In the genomic region with DNA sequence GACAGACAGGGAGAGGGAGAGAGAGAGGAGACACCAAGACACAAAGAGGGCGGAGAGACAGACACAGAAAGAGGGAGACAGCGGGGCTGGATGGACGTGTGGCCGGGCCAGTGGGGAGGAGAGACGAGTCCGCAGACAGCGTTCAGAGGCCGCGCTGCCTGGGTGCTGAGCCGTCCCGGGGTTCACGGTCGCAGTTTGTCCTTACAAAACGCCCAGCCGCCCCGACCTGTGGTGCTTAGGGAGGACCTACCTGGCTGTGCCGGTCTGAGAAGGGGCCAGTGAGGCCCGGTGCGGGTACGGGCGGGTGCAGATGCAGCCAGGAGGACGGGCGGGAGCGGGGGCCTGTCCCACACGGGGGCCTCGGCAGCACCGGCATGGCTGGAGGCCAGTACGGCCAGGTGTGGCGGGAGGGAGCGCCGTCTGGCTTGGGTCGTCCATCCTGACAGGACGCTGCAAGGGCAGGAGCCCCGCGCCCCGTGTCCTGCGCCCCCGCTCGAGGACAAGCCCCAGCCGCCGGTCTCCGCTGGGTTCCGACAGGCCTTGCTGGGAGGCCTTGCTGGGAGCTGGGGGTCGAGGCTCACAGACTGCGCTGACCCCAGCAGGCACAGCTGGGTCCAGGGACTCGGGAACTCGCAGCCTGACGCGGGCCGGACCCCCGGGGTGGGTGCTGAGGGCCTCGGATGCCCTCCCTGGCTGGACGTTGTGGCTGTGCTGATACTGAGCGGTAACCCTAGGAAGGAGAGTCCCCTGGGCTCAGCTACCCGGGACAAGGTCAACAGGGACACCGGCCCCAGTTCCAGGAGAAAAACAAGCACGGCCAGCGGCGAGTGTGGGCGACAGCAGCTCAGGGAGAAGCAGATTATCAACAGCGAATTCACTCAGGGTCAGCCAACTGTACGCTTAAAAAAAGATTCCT, we compare ENCODE assay signal across 8 cellular contexts. TPM values are rescaled to one million over a fixed set of nuclear protein-coding genes. Genes with fewer than 3 reads are reported as not detected.
DNase-seq lines count a peak whose midpoint lies in the region; ATAC-seq, FAIRE-seq and TF ChIP-seq lines count a peak whose summit lies in the region.

No MANE protein-coding gene starts in this region.

- H3K4me1 ChIP-seq in GM12878 (ENCODE audit: control insufficient read depth, insufficient read depth, low read length), result peaks cover 8% of the 10 kb centered on the region

- no peaks in the 10 kb centered on the region for H3K36me3 ChIP-seq in GM12878 (ENCODE audit: control insufficient read depth in 2 of 2, insufficient read depth in 2 of 2, low read length in 1 of 2)

- no peak for TF ChIP-seq RAD21 in GM12878 (IDR thresholded peaks at IDR 0.05; ENCODE audit: insufficient read depth, low read depth, low read length)

- in situ Hi-C loops in GM12878 (cut with MboI), result no loop called here

- no peaks in the 10 kb centered on the region for H4K20me1 ChIP-seq in GM12878 (ENCODE audit: control insufficient read depth, insufficient read depth)

- RAD21 ChIA-PET in GM12878 (lab: Charles Lee; ENCODE audit: unreplicated experiment), result no interaction called here

- H3K27me3 ChIP-seq in GM12878 (replicated peaks in 1 of 2; ENCODE audit: control insufficient read depth in 2 of 2, insufficient read depth in 2 of 2, low read length in 1 of 2), result peaks cover 0 to 5% of the 10 kb centered on the region in 2 experiments; a peak in 3 of 4 replicates

- H3K4me3 ChIP-seq in GM12878, result peak overlapping the region; percentile 46
- H3K4me3 ChIP-seq in iPS-18c (ENCODE audit: insufficient read depth, low read depth, low read length), result peak overlapping the region; percentile 47
- H3K4me3 ChIP-seq in skin epidermis, result peak overlapping the region; percentile 26 to 45 (median 33)

- WGBS in GM12878 (ENCODE audit: insufficient coverage, insufficient replicate concordance, low lambda C conversion rate, missing lambda C conversion rate), result 37% methylated on average over 50 of the region's 62 CpGs

- H3K4me1 Mint-ChIP-seq in CD14-positive monocyte, result peaks cover 27% of the 10 kb centered on the region

- no peak for TF ChIP-seq POLR2A in GM12878 (IDR thresholded peaks at IDR 0.05; ENCODE audit: low read depth, low read length)

- peak overlapping the region in 5 of 7 donors; percentile 57 to 91 (median 75) for H3K27ac Mint-ChIP-seq in CD14-positive monocyte

- H3K4me2 ChIP-seq in GM12878 (ENCODE audit: control insufficient read depth, insufficient read depth), result peak overlapping the region; percentile 78

- H3K9ac ChIP-seq in GM12878 (ENCODE audit: control insufficient read depth, insufficient read depth, low read length), result peak overlapping the region; percentile 48; the same call in 1 of the 2 replicates

- POLR2A ChIA-PET in GM12878 (lab: Charles Lee), result no interaction called here

- intact Hi-C loops in CD14-positive monocyte (cut with micrococcal nuclease) (loop anchor here (2.0 to 5.0 kb wide), 2 partner anchors 56 to 144 kb away; a partner anchor contains a TSS), GM12878 (cut with micrococcal nuclease; ENCODE audit: unreplicated experiment) (loop anchor here (5.0 kb wide), 1 partner anchor 54 kb away; a partner anchor contains a TSS)

- peaks cover 6 to 7% of the 10 kb centered on the region in 2 donors for H3K36me3 Mint-ChIP-seq in CD14-positive monocyte

- ATAC-seq in GM21528 (IDR thresholded peaks at IDR 0.05; ENCODE audit: low FRiP score, unreplicated experiment) (peak; percentile 45), GM12878 (peak; percentile 61)

- SMC1A ChIA-PET in GM12878 (lab: Charles Lee; ENCODE audit: uncharacterized antibody, unreplicated experiment), result no interaction called here

- FAIRE-seq in GM12878 (lab: Jason Lieb, UNC), result no peak

- H3K27ac ChIP-seq in GM12878 (ENCODE audit: control insufficient read depth, insufficient read depth), result no peak overlapping the region
- H3K27ac ChIP-seq in skin epidermis, result peak overlapping the region in 20 of 21 experiments; percentile 13 to 88 (median 72)

- peak overlapping the region; percentile 90 for H2AFZ ChIP-seq in GM12878 (ENCODE audit: control insufficient read depth, low read depth, low read length)

- peaks cover 27 to 35% (median 35%) of the 10 kb centered on the region in 3 donors for H3K27me3 Mint-ChIP-seq in CD14-positive monocyte (ENCODE audit: low read depth in 3 of 3)

- peak overlapping the region; percentile 83 to 97 for H3K4me3 Mint-ChIP-seq in CD14-positive monocyte

- H3K9me3 ChIP-seq in GM12878 (replicated peaks; ENCODE audit: control insufficient read depth, insufficient read depth, low read length) (peaks cover 6% of the 10 kb centered on the region; the same call in 1 of the 3 replicates), iPS-18c (ENCODE audit: control insufficient read depth, insufficient read depth, low read length) (peaks cover 2% of the 10 kb centered on the region)

- TF ChIP-seq CTCF in CD14-positive monocyte (IDR thresholded peaks at IDR 0.05), result no peak
- TF ChIP-seq CTCF in GM12878 (IDR thresholded peaks at IDR 0.05 in 2 of 3, conservative IDR thresholded peaks at IDR 0.05 in 1 of 3; ENCODE audit: control insufficient read depth in 2 of 3, extremely low read depth in 1 of 3, insufficient read depth in 1 of 3, low read depth in 3 of 3, low read length in 3 of 3), result no peak

- TF ChIP-seq EP300 in GM12878 (IDR thresholded peaks at IDR 0.05; ENCODE audit: borderline replicate concordance in 1 of 2, control insufficient read depth in 1 of 2, low read depth in 2 of 2, low read length in 2 of 2), result no peak

- no TSS peak for BruUV-seq in GM12878 (replicated peaks; lab: Mats Ljungman, UMichigan)

- CTCF ChIA-PET in GM12878 (lab: Yijun Ruan, JAX), result no interaction called here

- H3K9me3 Mint-ChIP-seq in CD14-positive monocyte, result peaks cover 2 to 22% (median 11%) of the 10 kb centered on the region in 7 donors

- DNase-seq in CD14-positive monocyte (ENCODE audit: low spot score) (no peak), NCI-H526 treated with DMSO at 0.1 percent for 48 hours (lab: John Stamatoyannopoulos, UW) (peak; percentile 83), GM12878 (ENCODE audit: low read depth, low spot score) (no peak), glomerular visceral epithelial cell (ENCODE audit: extremely low spot score) (no peak), AG08396 (ENCODE audit: low spot score) (no peak)

- H3K79me2 ChIP-seq in GM12878 (ENCODE audit: control insufficient read depth, insufficient read depth, low read length), result no peaks in the 10 kb centered on the region

RNA-seq across cellular contexts. Expression of a gene that starts 5.3 kb away (rescaled TPM):
- polyA plus RNA-seq in CD14-positive monocyte (not detected), GM12878 (2011; rRNA removed) (not detected in 2 replicates), GM12878 (2014; fragmentation: Illumina TruSeq; extraction: Trizol) (0.07 TPM in 1 of 2 replicates, not detected in the other), GM12878 (2014; fragmentation: Nextera tagmentation; extraction: Ambion mirVana) (not detected), GM12878 (2014; rRNA removed) (not detected in 2 replicates), GM12878 (2016; fragmentation: Nextera tagmentation; extraction: Ambion mirVana) (under 1 TPM; 0.21 to 0.24 TPM)
- not detected in 2 replicates for total RNA-seq in GM12878 (2013; cell fraction: nucleolus; rRNA removed)
- total RNA-seq in GM12878 (2014; rRNA removed) (not detected in 2 replicates), GM12878 (2014; rRNA removed; fragmentation: Illumina TruSeq; extraction: Trizol) (not detected in 2 replicates), GM12878 (2021) (not detected in 2 replicates)
- polyA plus RNA-seq in GM12878 (2011; ENCODE audit: low read depth), result not detected
- polyA plus RNA-seq in GM12878 (2011; cell fraction: cytosol; rRNA removed), result not detected in 2 replicates
- not detected in 2 replicates for polyA plus RNA-seq in GM12878 (2011; cell fraction: nucleus; rRNA removed)
- polyA plus RNA-seq in GM12878 (2012), result 0.09 and 0.14 TPM in 2 replicates
- polyA minus RNA-seq in GM12878 (2011; rRNA and poly(A)+ RNA removed), result not detected in 2 replicates
- polyA minus RNA-seq in GM12878 (2011; cell fraction: cytosol; rRNA and poly(A)+ RNA removed), result not detected in 2 replicates
- not detected in 2 replicates for polyA minus RNA-seq in GM12878 (2011; cell fraction: nucleus; rRNA and poly(A)+ RNA removed)

RNA-seq across cellular contexts. Expression of a gene that starts 30.6 kb away (rescaled TPM):
- polyA plus RNA-seq in CD14-positive monocyte (not detected), GM12878 (2011; rRNA removed) (not detected in 2 replicates), GM12878 (2014; fragmentation: Illumina TruSeq; extraction: Trizol) (not detected in 2 replicates), GM12878 (2014; fragmentation: Nextera tagmentation; extraction: Ambion mirVana) (not detected), GM12878 (2014; rRNA removed) (not detected in 2 replicates), GM12878 (2016; fragmentation: Nextera tagmentation; extraction: Ambion mirVana) (not detected)
- not detected in 2 replicates for total RNA-seq in GM12878 (2013; cell fraction: nucleolus; rRNA removed)
- total RNA-seq in GM12878 (2014; rRNA removed) (not detected in 2 replicates), GM12878 (2014; rRNA removed; fragmentation: Illumina TruSeq; extraction: Trizol) (not detected in 2 replicates), GM12878 (2021) (not detected in 2 replicates)
- polyA plus RNA-seq in GM12878 (2011; ENCODE audit: low read depth), result not detected
- polyA plus RNA-seq in GM12878 (2011; cell fraction: cytosol; rRNA removed), result not detected in 2 replicates
- not detected in 2 replicates for polyA plus RNA-seq in GM12878 (2011; cell fraction: nucleus; rRNA removed)
- 0.14 TPM in 1 of 2 replicates, not detected in the other for polyA plus RNA-seq in GM12878 (2012)
- polyA minus RNA-seq in GM12878 (2011; rRNA and poly(A)+ RNA removed), result not detected in 2 replicates
- polyA minus RNA-seq in GM12878 (2011; cell fraction: cytosol; rRNA and poly(A)+ RNA removed), result not detected in 2 replicates
- polyA minus RNA-seq in GM12878 (2011; cell fraction: nucleus; rRNA and poly(A)+ RNA removed), result not detected in 2 replicates

RNA-seq across cellular contexts. Expression of a gene that starts 47.6 kb away (rescaled TPM):
- not detected for polyA plus RNA-seq in CD14-positive monocyte
- not detected in 2 replicates for total RNA-seq in GM12878 (2013; cell fraction: nucleolus; rRNA removed)
- total RNA-seq in GM12878 (2014; rRNA removed), result not detected in 2 replicates
- total RNA-seq in GM12878 (2014; rRNA removed; fragmentation: Illumina TruSeq; extraction: Trizol), result not detected in 2 replicates
- not detected in 2 replicates for total RNA-seq in GM12878 (2021)
- polyA plus RNA-seq in GM12878 (2011; ENCODE audit: low read depth), result not detected
- polyA plus RNA-seq in GM12878 (2011; rRNA removed), result not detected in 2 replicates
- not detected in 2 replicates for polyA plus RNA-seq in GM12878 (2011; cell fraction: cytosol; rRNA removed)
- polyA plus RNA-seq in GM12878 (2011; cell fraction: nucleus; rRNA removed), result not detected in 2 replicates
- not detected in 2 replicates for polyA plus RNA-seq in GM12878 (2012)
- polyA plus RNA-seq in GM12878 (2014; fragmentation: Illumina TruSeq; extraction: Trizol), result not detected in 2 replicates
- polyA plus RNA-seq in GM12878 (2014; fragmentation: Nextera tagmentation; extraction: Ambion mirVana), result not detected
- polyA plus RNA-seq in GM12878 (2014; rRNA removed), result not detected in 2 replicates
- not detected for polyA plus RNA-seq in GM12878 (2016; fragmentation: Nextera tagmentation; extraction: Ambion mirVana)
- not detected in 2 replicates for polyA minus RNA-seq in GM12878 (2011; rRNA and poly(A)+ RNA removed)
- not detected in 2 replicates for polyA minus RNA-seq in GM12878 (2011; cell fraction: cytosol; rRNA and poly(A)+ RNA removed)
- polyA minus RNA-seq in GM12878 (2011; cell fraction: nucleus; rRNA and poly(A)+ RNA removed), result not detected in 2 replicates

RNA-seq across cellular contexts. Expression of a gene that starts 55.3 kb away (rescaled TPM):
- 10 to 100 TPM; 31.5 to 34.2 TPM for polyA plus RNA-seq in CD14-positive monocyte
- 259 and 265 TPM in 2 replicates for total RNA-seq in GM12878 (2013; cell fraction: nucleolus; rRNA removed)
- total RNA-seq in GM12878 (2014; rRNA removed), result 53.5 and 61.0 TPM in 2 replicates
- 44.6 and 46.1 TPM in 2 replicates for total RNA-seq in GM12878 (2014; rRNA removed; fragmentation: Illumina TruSeq; extraction: Trizol)
- 37.0 and 37.6 TPM in 2 replicates for total RNA-seq in GM12878 (2021)
- 32.5 TPM for polyA plus RNA-seq in GM12878 (2011; ENCODE audit: low read depth)
- polyA plus RNA-seq in GM12878 (2011; rRNA removed), result 98.1 and 107 TPM in 2 replicates
- 47.3 and 48.2 TPM in 2 replicates for polyA plus RNA-seq in GM12878 (2011; cell fraction: cytosol; rRNA removed)
- polyA plus RNA-seq in GM12878 (2011; cell fraction: nucleus; rRNA removed), result 104 and 109 TPM in 2 replicates
- polyA plus RNA-seq in GM12878 (2012), result 39.0 and 42.4 TPM in 2 replicates
- polyA plus RNA-seq in GM12878 (2014; fragmentation: Illumina TruSeq; extraction: Trizol), result 47.2 and 57.0 TPM in 2 replicates
- 10 to 100 TPM; 65.4 to 71.8 TPM for polyA plus RNA-seq in GM12878 (2014; fragmentation: Nextera tagmentation; extraction: Ambion mirVana)
- polyA plus RNA-seq in GM12878 (2014; rRNA removed), result 48.3 and 54.4 TPM in 2 replicates
- polyA plus RNA-seq in GM12878 (2016; fragmentation: Nextera tagmentation; extraction: Ambion mirVana), result 10 to 100 TPM; 62.1 to 70.0 TPM
- 53.5 and 76.1 TPM in 2 replicates for polyA minus RNA-seq in GM12878 (2011; rRNA and poly(A)+ RNA removed)
- 15.5 and 16.0 TPM in 2 replicates for polyA minus RNA-seq in GM12878 (2011; cell fraction: cytosol; rRNA and poly(A)+ RNA removed)
- polyA minus RNA-seq in GM12878 (2011; cell fraction: nucleus; rRNA and poly(A)+ RNA removed), result 49.1 and 52.4 TPM in 2 replicates

RNA-seq across cellular contexts. Expression of a gene that starts 56.3 kb away (rescaled TPM):
- 10 to 100 TPM; 32.0 to 33.7 TPM for polyA plus RNA-seq in CD14-positive monocyte
- 136 and 144 TPM in 2 replicates for total RNA-seq in GM12878 (2013; cell fraction: nucleolus; rRNA removed)
- 73.8 and 74.3 TPM in 2 replicates for total RNA-seq in GM12878 (2014; rRNA removed)
- total RNA-seq in GM12878 (2014; rRNA removed; fragmentation: Illumina TruSeq; extraction: Trizol), result 50.1 and 50.8 TPM in 2 replicates
- total RNA-seq in GM12878 (2021), result 55.7 and 60.9 TPM in 2 replicates
- 31.1 TPM for polyA plus RNA-seq in GM12878 (2011; ENCODE audit: low read depth)
- polyA plus RNA-seq in GM12878 (2011; rRNA removed), result 40.1 and 42.3 TPM in 2 replicates
- polyA plus RNA-seq in GM12878 (2011; cell fraction: cytosol; rRNA removed), result 30.7 and 37.1 TPM in 2 replicates
- polyA plus RNA-seq in GM12878 (2011; cell fraction: nucleus; rRNA removed), result 78.6 and 86.5 TPM in 2 replicates
- 40.8 and 43.4 TPM in 2 replicates for polyA plus RNA-seq in GM12878 (2012)
- 45.1 and 48.0 TPM in 2 replicates for polyA plus RNA-seq in GM12878 (2014; fragmentation: Illumina TruSeq; extraction: Trizol)
- 10 to 100 TPM; 19.7 to 21.8 TPM for polyA plus RNA-seq in GM12878 (2014; fragmentation: Nextera tagmentation; extraction: Ambion mirVana)
- 60.4 and 60.9 TPM in 2 replicates for polyA plus RNA-seq in GM12878 (2014; rRNA removed)
- polyA plus RNA-seq in GM12878 (2016; fragmentation: Nextera tagmentation; extraction: Ambion mirVana), result 10 to 100 TPM; 64.1 to 66.5 TPM
- 46.0 and 47.9 TPM in 2 replicates for polyA minus RNA-seq in GM12878 (2011; rRNA and poly(A)+ RNA removed)
- polyA minus RNA-seq in GM12878 (2011; cell fraction: cytosol; rRNA and poly(A)+ RNA removed), result 10.2 and 13.0 TPM in 2 replicates
- 39.2 and 65.7 TPM in 2 replicates for polyA minus RNA-seq in GM12878 (2011; cell fraction: nucleus; rRNA and poly(A)+ RNA removed)
